ENCODE assay signal across 11 cellular contexts in the genomic region with DNA sequence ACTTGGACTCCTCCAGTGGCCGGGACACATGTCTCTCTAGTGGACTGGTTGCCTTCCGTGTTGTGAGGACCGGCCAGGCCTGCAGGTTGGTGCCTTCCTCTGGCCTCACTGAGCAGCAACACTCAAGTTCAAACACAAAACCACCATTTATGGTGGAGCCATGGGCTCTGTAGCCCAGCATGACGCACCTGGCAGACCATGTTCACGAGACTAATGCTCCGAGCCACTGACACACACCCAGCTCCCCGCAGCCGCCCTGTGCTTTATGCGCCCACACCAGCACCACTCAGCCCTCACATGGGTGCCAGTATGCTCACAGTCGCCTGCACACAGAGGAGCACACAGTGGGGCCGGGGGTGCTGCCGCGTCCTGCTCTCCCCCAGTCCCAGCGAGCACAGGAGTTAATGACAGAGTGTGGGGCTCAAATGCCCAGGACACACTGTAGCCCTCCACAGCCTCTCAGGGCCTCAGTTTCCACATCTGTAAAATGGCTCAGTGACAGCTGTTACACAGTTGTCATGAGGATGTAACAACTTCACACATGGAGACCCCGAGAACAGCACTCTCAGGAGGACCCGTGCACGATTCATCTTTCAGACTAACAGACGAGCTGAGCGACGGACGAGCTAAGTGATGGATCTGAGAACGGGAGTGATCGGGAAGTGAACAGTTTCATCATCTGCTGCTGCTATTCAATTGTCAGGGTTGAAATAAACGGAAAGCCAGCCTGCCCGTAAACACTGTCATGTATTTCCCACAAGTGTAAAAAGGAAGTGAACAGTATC. TPM values are rescaled to one million over a fixed set of nuclear protein-coding genes. Genes with fewer than 3 reads are reported as not detected.
DNase-seq lines count a peak whose midpoint lies in the region; ATAC-seq and TF ChIP-seq lines count a peak whose summit lies in the region.
"Had no signal": no experiment of that assay in that cellular context is flagged by ENCODE, and none has a peak within 500 bp of the region (broad histone marks: within the 10 kb centered on the region; RNA-seq: fewer than 3 reads in every experiment).

No MANE protein-coding gene starts in this region.

- DNase-seq in activated CD4-positive, CD25-positive, alpha-beta regulatory T cell treated with anti-CD3 and anti-CD28 coated beads, Interleukin-2, amount 50 U/mL, for 72 hours: peak; percentile 8
- DNase-seq in SW480 (ENCODE audit: low spot score): peak; percentile 48
- DNase-seq in islet precursor cell: peak; percentile 29
- DNase-seq in substantia nigra (lab: John Stamatoyannopoulos, UW): no peak
- DNase-seq in 8988T: no peak
- DNase-seq in activated CD8-positive, alpha-beta T cell treated with anti-CD3 and anti-CD28 coated beads for 36 hours: no peak
- DNase-seq: amniotic stem cell, NCI-H2081 treated with DMSO at 0.1 percent for 48 hours had no signal

- ATAC-seq in activated CD4-positive, CD25-positive, alpha-beta regulatory T cell treated with anti-CD3 and anti-CD28 coated beads, Interleukin-2, amount 50 U/mL, for 24 hours: no peak
- no peak for ATAC-seq in GM19324 (IDR thresholded peaks at IDR 0.05; ENCODE audit: low FRiP score, unreplicated experiment)
- no peak for ATAC-seq in activated CD8-positive, alpha-beta T cell treated with anti-CD3 and anti-CD28 coated beads for 36 hours
- ATAC-seq: T-cell had no signal

- POLR2A ChIA-PET in activated CD8-positive, alpha-beta T cell treated with anti-CD3 and anti-CD28 coated beads for 36 hours (lab: Charles Lee): no interaction called here

- peak overlapping the region; percentile 46 for H3K27ac ChIP-seq in substantia nigra (ENCODE audit: low read depth, low read length, poor library complexity, severe bottlenecking)

- H3K9me3 Mint-ChIP-seq in activated CD8-positive, alpha-beta T cell treated with anti-CD3 and anti-CD28 coated beads for 36 hours: peaks cover 5% of the 10 kb centered on the region

- H3K36me3 Mint-ChIP-seq in activated CD8-positive, alpha-beta T cell treated with anti-CD3 and anti-CD28 coated beads for 36 hours (ENCODE audit: low read depth): no peaks in the 10 kb centered on the region
- H3K36me3 Mint-ChIP-seq: T-cell had no signal

- H3K4me1 Mint-ChIP-seq in activated CD8-positive, alpha-beta T cell treated with anti-CD3 and anti-CD28 coated beads for 36 hours (ENCODE audit: low read depth): peaks cover 19% of the 10 kb centered on the region

- intact Hi-C loops in activated CD8-positive, alpha-beta T cell treated with anti-CD3 and anti-CD28 coated beads for 36 hours (cut with micrococcal nuclease): no loop called here

- peaks cover 9% of the 10 kb centered on the region for H3K27me3 Mint-ChIP-seq in activated CD8-positive, alpha-beta T cell treated with anti-CD3 and anti-CD28 coated beads for 36 hours

- no peak for TF ChIP-seq CTCF in activated CD8-positive, alpha-beta T cell treated with anti-CD3 and anti-CD28 coated beads for 36 hours (IDR thresholded peaks at IDR 0.05)

- no peak overlapping the region for H3K4me3 Mint-ChIP-seq in activated CD8-positive, alpha-beta T cell treated with anti-CD3 and anti-CD28 coated beads for 36 hours
- H3K4me3 Mint-ChIP-seq: T-cell had no signal

- CTCF ChIA-PET in activated CD8-positive, alpha-beta T cell treated with anti-CD3 and anti-CD28 coated beads for 36 hours (lab: Charles Lee): interaction anchor here (1.4 kb wide), 1 partner anchor 16 kb away, joined by 3 read pairs; no protein-coding TSS in a partner anchor

- no peak overlapping the region for H3K27ac Mint-ChIP-seq in activated CD8-positive, alpha-beta T cell treated with anti-CD3 and anti-CD28 coated beads for 36 hours
- H3K27ac Mint-ChIP-seq: T-cell had no signal

RNA-seq across cellular contexts. Expression of a gene that starts 7.8 kb away (rescaled TPM):
- under 1 TPM; 0.23 to 0.25 TPM for total RNA-seq in activated CD8-positive, alpha-beta T cell treated with anti-CD3 and anti-CD28 coated beads for 36 hours

Comparison
In these comparisons a context has a peak if more than half of its experiments do, and no peak if none do; other contexts are left out.
1. DNase-seq: peak in activated CD4-positive, CD25-positive, alpha-beta regulatory T cell treated with anti-CD3 and anti-CD28 coated beads, Interleukin-2, amount 50 U/mL, for 72 hours (single experiment), SW480 (single experiment) and islet precursor cell (single experiment); none in substantia nigra (0 of 49), 8988T (single experiment) and activated CD8-positive, alpha-beta T cell treated with anti-CD3 and anti-CD28 coated beads for 36 hours (single experiment).